In genomic region chr9:113456235-113456634, GRCh38 we compare ENCODE assay signal across 1 cellular context.
A peak's percentile ranks its signal among the peaks of the same experiment; 100 is the strongest.
TF ChIP-seq lines count a peak whose summit lies in the region.

No MANE protein-coding gene starts in this region.

TF ChIP-seq in SK-N-SH, 30 proteins besides CTCF, POLR2A, EP300 and RAD21 (continued from another document):
- TF ChIP-seq ZBTB33 (IDR thresholded peaks at IDR 0.05; ENCODE audit: borderline replicate concordance, low read depth) (no peak), PBX3 (IDR thresholded peaks at IDR 0.05) (peak; percentile 16; the same call in 1 of the 2 replicates)
